ENCODE assay signal across 1 cellular context in the genomic region with DNA sequence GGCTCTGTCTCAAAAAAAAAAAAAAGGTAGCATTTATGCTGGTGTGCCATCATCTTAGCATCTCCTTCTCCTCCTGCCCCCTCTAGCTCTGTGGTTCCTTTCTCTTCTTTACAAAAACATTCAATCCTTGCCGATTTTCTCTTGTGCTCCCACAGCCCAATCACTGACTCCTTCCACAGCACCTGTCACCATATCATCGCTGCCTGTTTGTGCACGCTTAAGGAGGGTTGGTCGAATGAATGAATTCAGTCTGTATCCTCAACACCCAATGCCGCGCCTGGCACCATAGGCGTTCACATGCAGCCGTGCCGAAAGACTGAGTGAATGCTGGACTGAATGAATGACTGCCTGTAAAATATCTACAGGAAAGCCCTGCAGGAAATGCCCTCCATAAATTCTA.
TF ChIP-seq lines count a peak whose summit lies in the region.

No MANE protein-coding gene starts in this region.

TF ChIP-seq in K562, 482 proteins besides CTCF, POLR2A, EP300 and RAD21:
- TF ChIP-seq KDM2B (CRISPR knock-in tag; IDR thresholded peaks at IDR 0.05) = no peak
- TF ChIP-seq, protein P1, sequence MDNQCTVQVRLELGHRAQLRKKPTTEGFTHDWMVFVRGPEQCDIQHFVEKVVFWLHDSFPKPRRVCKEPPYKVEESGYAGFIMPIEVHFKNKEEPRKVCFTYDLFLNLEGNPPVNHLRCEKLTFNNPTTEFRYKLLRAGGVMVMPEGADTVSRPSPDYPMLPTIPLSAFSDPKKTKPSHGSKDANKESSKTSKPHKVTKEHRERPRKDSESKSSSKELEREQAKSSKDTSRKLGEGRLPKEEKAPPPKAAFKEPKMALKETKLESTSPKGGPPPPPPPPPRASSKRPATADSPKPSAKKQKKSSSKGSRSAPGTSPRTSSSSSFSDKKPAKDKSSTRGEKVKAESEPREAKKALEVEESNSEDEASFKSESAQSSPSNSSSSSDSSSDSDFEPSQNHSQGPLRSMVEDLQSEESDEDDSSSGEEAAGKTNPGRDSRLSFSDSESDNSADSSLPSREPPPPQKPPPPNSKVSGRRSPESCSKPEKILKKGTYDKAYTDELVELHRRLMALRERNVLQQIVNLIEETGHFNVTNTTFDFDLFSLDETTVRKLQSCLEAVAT (IDR thresholded peaks at IDR 0.05) = peak in 1 of 2 experiments; percentile 72; a peak in 2 of 4 replicates
- TF ChIP-seq, protein P2, sequence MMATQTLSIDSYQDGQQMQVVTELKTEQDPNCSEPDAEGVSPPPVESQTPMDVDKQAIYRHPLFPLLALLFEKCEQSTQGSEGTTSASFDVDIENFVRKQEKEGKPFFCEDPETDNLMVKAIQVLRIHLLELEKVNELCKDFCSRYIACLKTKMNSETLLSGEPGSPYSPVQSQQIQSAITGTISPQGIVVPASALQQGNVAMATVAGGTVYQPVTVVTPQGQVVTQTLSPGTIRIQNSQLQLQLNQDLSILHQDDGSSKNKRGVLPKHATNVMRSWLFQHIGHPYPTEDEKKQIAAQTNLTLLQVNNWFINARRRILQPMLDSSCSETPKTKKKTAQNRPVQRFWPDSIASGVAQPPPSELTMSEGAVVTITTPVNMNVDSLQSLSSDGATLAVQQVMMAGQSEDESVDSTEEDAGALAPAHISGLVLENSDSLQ (IDR thresholded peaks at IDR 0.05) = no peak
TF ChIP-seq in K562: peak in this region for 1.
